8 cellular contexts compared by ENCODE assay signal in genomic region chr1:241531195-241532172, GRCh38. TPM values are rescaled to one million over a fixed set of nuclear protein-coding genes. Genes with fewer than 3 reads are reported as not detected.
DNase-seq lines count a peak whose midpoint lies in the region; ATAC-seq, FAIRE-seq and TF ChIP-seq lines count a peak whose summit lies in the region.

No MANE protein-coding gene starts in this region.

- no peak overlapping the region for H3K56ac ChIP-seq in H1 (replicated peaks; ENCODE audit: insufficient read length, low read depth, low read length)

- no peak overlapping the region for H3K14ac ChIP-seq in H1 (ENCODE audit: insufficient read length)

- H3K4me1 ChIP-seq in H1 (replicated peaks in 1 of 4; ENCODE audit: control insufficient read depth in 3 of 4, insufficient read depth in 4 of 4, low read length in 3 of 4) (no peaks in the 10 kb centered on the region), mucosa of descending colon (ENCODE audit: low read depth) (no peaks in the 10 kb centered on the region)

- H2BK15ac ChIP-seq in H1 (ENCODE audit: low read length), result no peak overlapping the region

- H3K79me2 ChIP-seq in H1 (ENCODE audit: control insufficient read depth in 1 of 2, insufficient read depth in 2 of 2, low read length in 2 of 2), result no peaks in the 10 kb centered on the region

- peak in 1 of 2 experiments; percentile 64; a peak in 3 of 4 replicates for TF ChIP-seq RAD21 in H1 (IDR thresholded peaks at IDR 0.05 in 1 of 2, conservative IDR thresholded peaks at IDR 0.05 in 1 of 2; ENCODE audit: low read depth in 2 of 2, low read length in 2 of 2)

- CTCF ChIA-PET in H1 (lab: Charles Lee; ENCODE audit: partially characterized antibody), result interaction anchor here (1.0 to 1.2 kb wide), 2 partner anchors 80 to 924 kb away, joined by 3 to 7 read pairs; no protein-coding TSS in a partner anchor

- H4K20me1 ChIP-seq in H1 (replicated peaks in 1 of 2; ENCODE audit: control insufficient read depth in 1 of 2, insufficient read depth in 2 of 2, low read length in 2 of 2), result no peaks in the 10 kb centered on the region

- H3K4me2 ChIP-seq in H1 (ENCODE audit: insufficient read depth in 1 of 2, low read depth in 2 of 2, low read length in 2 of 2), result no peak overlapping the region

- peak in 2 of 3 experiments; percentile 31 to 43; a peak in 2 of 4 replicates for TF ChIP-seq CTCF in H1 (IDR thresholded peaks at IDR 0.05; ENCODE audit: control extremely low read depth in 1 of 3, insufficient read depth in 1 of 3, low read depth in 1 of 3, low read length in 3 of 3)
- TF ChIP-seq CTCF in mucosa of descending colon (IDR thresholded peaks at IDR 0.05), result peak; percentile 27

- no peak overlapping the region for H2AK5ac ChIP-seq in H1 (ENCODE audit: low read depth, low read length)

- H4K5ac ChIP-seq in H1 (ENCODE audit: insufficient read length, low read depth, low read length), result no peak overlapping the region

- peak overlapping the region; percentile 90 for H3K4me3 ChIP-seq in SK-N-MC
- no peak overlapping the region for H3K4me3 ChIP-seq in H1 (ENCODE audit: extremely low read depth in 1 of 4, insufficient read depth in 2 of 4, low read depth in 3 of 4, low read length in 4 of 4)
- no peak overlapping the region for H3K4me3 ChIP-seq in mucosa of descending colon

- H3K27ac ChIP-seq in SK-N-MC (peak overlapping the region; percentile 93), H1 (ENCODE audit: low read depth, low read length) (no peak overlapping the region)

- H3K79me1 ChIP-seq in H1 (ENCODE audit: low read depth, low read length), result no peaks in the 10 kb centered on the region

- intact Hi-C loops in mucosa of descending colon (cut with DNase I, micrococcal nuclease), result loop anchor here in 1 of 2 donors (10.0 kb wide), 1 partner anchor 83 kb away; no protein-coding TSS in a partner anchor

- H3K9ac ChIP-seq in SK-N-MC (ENCODE audit: insufficient read length) (peak overlapping the region; percentile 92), H1 (replicated peaks in 1 of 4; ENCODE audit: extremely low read depth in 1 of 4, low read depth in 3 of 4, low read length in 3 of 4) (no peak overlapping the region)

- POLR2A ChIA-PET in H1 (lab: Charles Lee; ENCODE audit: partially characterized antibody), result no interaction called here

- no peak overlapping the region for H2BK120ac ChIP-seq in H1 (replicated peaks; ENCODE audit: low read depth, low read length)

- H2AFZ ChIP-seq in H1 (ENCODE audit: low read length), result 0 out of 2 replicates have a peak overlapping the region, but pooled peaks have one; percentile 5

- H3K27me3 ChIP-seq in H1 (replicated peaks in 1 of 4; ENCODE audit: control insufficient read depth in 3 of 4, extremely low read depth in 1 of 4, insufficient read depth in 3 of 4, low read length in 3 of 4), result no peaks in the 10 kb centered on the region

- DNase-seq in Ammon's horn (ENCODE audit: low spot score) (peak; percentile 70), NCI-H1417 (lab: John Stamatoyannopoulos, UW) (peak; percentile 41 to 87 (median 62)), SK-N-MC (ENCODE audit: low read depth, low spot score) (no peak), H1 (ENCODE audit: low read depth in 1 of 2, low spot score in 2 of 2) (no peak), mucosa of descending colon (no peak)
- DNase-seq in stimulated activated CD4-positive, alpha-beta T cell treated with anti-CD3 and anti-CD28 coated beads, Interleukin-4, amount 100 ng/mL, for 4 hours, result no peak

- no peak for TF ChIP-seq EP300 in H1 (IDR thresholded peaks at IDR 0.05; ENCODE audit: borderline replicate concordance in 1 of 2, low read depth in 2 of 2, low read length in 2 of 2)

- H3K9me3 ChIP-seq in SK-N-MC (ENCODE audit: low read depth, low read length) (no peaks in the 10 kb centered on the region), H1 (ENCODE audit: insufficient read depth in 2 of 2, low read depth in 1 of 2, low read length in 1 of 2) (no peaks in the 10 kb centered on the region), mucosa of descending colon (no peaks in the 10 kb centered on the region)

- WGBS in H1 (ENCODE audit: extremely low coverage in 1 of 2, insufficient coverage in 1 of 2, insufficient read length in 1 of 2, insufficient replicate concordance in 2 of 2, low coverage in 1 of 2, low lambda C conversion rate in 2 of 2, missing lambda C conversion rate in 1 of 2), 2 experiments, result 46% methylated on average over 11 of the region's 11 CpGs; no CpG with 5 or more reads in 1 of the 2 experiments

- no peak overlapping the region for H4K8ac ChIP-seq in H1 (ENCODE audit: extremely low read depth, insufficient read depth, low read length)

- H3K23ac ChIP-seq in H1 (ENCODE audit: insufficient read length), result no peak overlapping the region

- no peak overlapping the region for H2BK20ac ChIP-seq in H1 (ENCODE audit: low read length)

- no peak overlapping the region for H3K4ac ChIP-seq in H1 (replicated peaks; ENCODE audit: insufficient read length, low read depth, low read length)

- no peak overlapping the region for H3K18ac ChIP-seq in H1 (ENCODE audit: extremely low read depth, low read length)

- H2BK12ac ChIP-seq in H1 (ENCODE audit: low read depth, low read length), result no peak overlapping the region

- no peak overlapping the region for H2BK5ac ChIP-seq in H1 (ENCODE audit: low read depth, low read length)

- H3K36me3 ChIP-seq in SK-N-MC (ENCODE audit: insufficient read depth, low read length), result peaks cover 7% of the 10 kb centered on the region
- no peaks in the 10 kb centered on the region for H3K36me3 ChIP-seq in H1 (ENCODE audit: control insufficient read depth in 2 of 4, insufficient read depth in 4 of 4, low read length in 3 of 4)
- no peaks in the 10 kb centered on the region for H3K36me3 ChIP-seq in mucosa of descending colon (ENCODE audit: low read depth)

- H4K91ac ChIP-seq in H1 (replicated peaks; ENCODE audit: insufficient read length, low read length), result no peak overlapping the region

- no peak for TF ChIP-seq POLR2A in H1 (IDR thresholded peaks at IDR 0.05; ENCODE audit: control extremely low read depth in 1 of 2, low read depth in 2 of 2, low read length in 2 of 2)

- peak; percentile 66 for ATAC-seq in GM18517 (IDR thresholded peaks at IDR 0.05; ENCODE audit: unreplicated experiment)
- ATAC-seq in HG02970 (IDR thresholded peaks at IDR 0.05; ENCODE audit: low FRiP score, unreplicated experiment), result peak; percentile 69
- ATAC-seq in mucosa of descending colon, result peak; percentile 88

- FAIRE-seq in H1 (lab: Jason Lieb, UNC), result no peak

- no peaks in the 10 kb centered on the region for H3K23me2 ChIP-seq in H1 (ENCODE audit: low read depth, low read length)

TF ChIP-seq in H1, 55 proteins besides CTCF, POLR2A, EP300 and RAD21:
- TF ChIP-seq SIX5 (IDR thresholded peaks at IDR 0.05; ENCODE audit: low read depth, low read length) (no peak), MAX (IDR thresholded peaks at IDR 0.05) (no peak), TAF7 (optimal IDR thresholded peaks at IDR 0.05; ENCODE audit: borderline replicate concordance, low read depth, low read length) (no peak), POLR2AphosphoS5 (IDR thresholded peaks at IDR 0.05; ENCODE audit: low read depth, low read length) (no peak), ASH2L (IDR thresholded peaks at IDR 0.05; ENCODE audit: low read length) (no peak)
TF ChIP-seq in H1: peak in this region for 0.

RNA-seq across cellular contexts. Expression of gene KMO, which starts 0.7 kb away (rescaled TPM):
- total RNA-seq in H1 (2021; fragmentation: NEBNext Ultra II Directional; extraction: Animal tissue kit (Norgen Biotek cat#: 25700)), result not detected in 2 replicates
- polyA plus RNA-seq in H1 (2011; rRNA removed), result not detected in 2 replicates
- not detected for polyA plus RNA-seq in H1 (2011; cell fraction: cytosol; rRNA removed)
- polyA plus RNA-seq in H1 (2011; cell fraction: nucleus; rRNA removed), result not detected
- 0.04 TPM in 1 of 4 replicates, not detected in the others for polyA plus RNA-seq in H1 (2012, experiment 1 of 2)
- polyA plus RNA-seq in H1 (2012, experiment 2 of 2), result not detected
- not detected for polyA plus RNA-seq in H1 (2013, experiment 1 of 2)
- not detected for polyA plus RNA-seq in H1 (2013, experiment 2 of 2)
- not detected in 2 replicates for polyA minus RNA-seq in H1 (2011; rRNA and poly(A)+ RNA removed)
- not detected for polyA minus RNA-seq in H1 (2011; cell fraction: cytosol; rRNA and poly(A)+ RNA removed)
- polyA minus RNA-seq in H1 (2011; cell fraction: nucleus; rRNA and poly(A)+ RNA removed), result not detected
- total RNA-seq in mucosa of descending colon, result under 1 TPM; 0.17 to 0.84 (median 0.82) TPM

RNA-seq across cellular contexts. Expression of gene FH, which starts 11.9 kb away (rescaled TPM):
- total RNA-seq in H1 (2021; fragmentation: NEBNext Ultra II Directional; extraction: Animal tissue kit (Norgen Biotek cat#: 25700)), result 80.5 and 81.9 TPM in 2 replicates
- polyA plus RNA-seq in H1 (2011; rRNA removed), result 28.1 and 45.0 TPM in 2 replicates
- polyA plus RNA-seq in H1 (2011; cell fraction: cytosol; rRNA removed), result 50.3 TPM
- polyA plus RNA-seq in H1 (2011; cell fraction: nucleus; rRNA removed), result 29.3 TPM
- polyA plus RNA-seq in H1 (2012, experiment 1 of 2), result 77.7 to 99.0 TPM (median 80.9 TPM) in 4 replicates
- 23.2 TPM for polyA plus RNA-seq in H1 (2012, experiment 2 of 2)
- 55.0 TPM for polyA plus RNA-seq in H1 (2013, experiment 1 of 2)
- polyA plus RNA-seq in H1 (2013, experiment 2 of 2), result 53.9 TPM
- 42.8 and 61.8 TPM in 2 replicates for polyA minus RNA-seq in H1 (2011; rRNA and poly(A)+ RNA removed)
- 29.6 TPM for polyA minus RNA-seq in H1 (2011; cell fraction: cytosol; rRNA and poly(A)+ RNA removed)
- 33.5 TPM for polyA minus RNA-seq in H1 (2011; cell fraction: nucleus; rRNA and poly(A)+ RNA removed)
- total RNA-seq in mucosa of descending colon, result 100 to 1,000 TPM in 1 of 3 donors, 10 to 100 TPM in 2; 81.0 to 103 (median 96.0) TPM

Comparison
In these comparisons a context has a peak if more than half of its experiments do, and no peak if none do; other contexts are left out.
1. DNase-seq: peak in Ammon's horn (single experiment) and NCI-H1417 (3 of 3); none in SK-N-MC (single experiment), H1 (0 of 2), mucosa of descending colon (0 of 3) and stimulated activated CD4-positive, alpha-beta T cell treated with anti-CD3 and anti-CD28 coated beads, Interleukin-4, amount 100 ng/mL, for 4 hours (0 of 2).
2. Peak in every context shown above with its lines, with median percentiles within 50 percentile points of each other: ATAC-seq.